20 cellular contexts compared by ENCODE assay signal in the genomic region with DNA sequence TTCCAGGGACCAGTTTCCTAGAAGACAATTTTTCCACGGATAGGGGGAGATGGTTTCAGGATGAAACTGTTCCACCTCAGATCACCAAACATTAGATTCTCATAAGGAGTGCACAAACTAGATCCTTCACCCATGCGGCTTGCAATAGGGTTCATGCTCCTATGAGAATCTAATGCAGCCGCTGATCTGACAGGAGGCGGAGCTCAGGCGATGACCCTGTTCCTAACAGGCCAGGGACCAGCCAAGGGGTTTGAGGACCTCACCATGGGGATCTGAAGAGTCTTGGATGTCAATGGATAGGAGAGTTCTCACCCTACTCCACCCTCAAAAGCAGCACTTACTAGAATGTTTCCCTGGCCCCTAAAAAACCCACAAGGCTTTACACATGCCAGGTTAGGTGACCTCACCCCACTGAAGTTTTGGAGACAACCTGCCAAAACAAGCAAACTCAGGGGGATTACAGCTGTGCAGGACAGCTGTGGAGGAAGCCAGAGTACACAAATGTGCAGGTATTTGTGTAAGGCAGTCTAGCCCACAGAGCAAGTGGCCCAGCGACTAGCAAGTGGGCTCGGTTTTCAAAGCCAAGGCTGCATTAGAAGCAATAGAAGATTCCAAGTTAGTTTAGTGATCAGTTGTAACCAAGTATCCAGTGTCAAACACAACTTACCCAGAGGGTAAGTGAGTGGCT. TPM values are rescaled to one million over a fixed set of nuclear protein-coding genes. Genes with fewer than 3 reads are reported as not detected.
DNase-seq lines count a peak whose midpoint lies in the region; ATAC-seq, FAIRE-seq and TF ChIP-seq lines count a peak whose summit lies in the region.
"Had no signal": no experiment of that assay in that cellular context is flagged by ENCODE, and none has a peak within 500 bp of the region (broad histone marks: within the 10 kb centered on the region; RNA-seq: fewer than 3 reads in every experiment).

No MANE protein-coding gene starts in this region.

- H3K27ac ChIP-seq in IMR-90 (ENCODE audit: insufficient read depth, low read length) (no peak overlapping the region), astrocyte (ENCODE audit: low read depth, low read length) (no peak overlapping the region), endodermal cell (ENCODE audit: low read depth, low read length) (no peak overlapping the region), lower lobe of right lung (no peak overlapping the region)
- H3K27ac ChIP-seq: A549, GM23248 had no signal

- dilution Hi-C loops in IMR-90 (cut with HindIII; ENCODE audit: low sequenced_read_pairs, unreplicated experiment) = no loop called here

- intact Hi-C loops in IMR-90 (cut with micrococcal nuclease) = loop anchor here (5.0 kb wide), 1 partner anchor 70 kb away; no protein-coding TSS in a partner anchor
- intact Hi-C loops in sciatic nerve (cut with DNase I) = no loop called here
- intact Hi-C loops in lower lobe of right lung (cut with DNase I) = no loop called here

- no TSS peak for BruUV-seq in IMR-90 (replicated peaks; lab: Mats Ljungman, UMichigan)

- H2BK20ac ChIP-seq in IMR-90 (ENCODE audit: low read depth, low read length) = no peak overlapping the region

- no peak overlapping the region for H3K23ac ChIP-seq in IMR-90 (ENCODE audit: low read depth, low read length)

- no peak overlapping the region for H2BK15ac ChIP-seq in IMR-90 (ENCODE audit: low read depth, low read length)

- peaks cover 10% of the 10 kb centered on the region for H3K4me1 ChIP-seq in IMR-90 (ENCODE audit: control insufficient read depth, insufficient read depth, low read length)
- H3K4me1 ChIP-seq in astrocyte (ENCODE audit: insufficient read depth, low read length) = peaks cover 46% of the 10 kb centered on the region
- H3K4me1 ChIP-seq in endodermal cell (ENCODE audit: control insufficient read depth, insufficient read depth, low read length) = no peaks in the 10 kb centered on the region
- H3K4me1 ChIP-seq in lower lobe of right lung = peaks cover 8% of the 10 kb centered on the region

- TF ChIP-seq RAD21 in IMR-90 (IDR thresholded peaks at IDR 0.05; ENCODE audit: low read length) = no peak

- no peaks in the 10 kb centered on the region for H3K9me3 ChIP-seq in IMR-90 (ENCODE audit: control insufficient read depth, insufficient read depth, low read length)
- no peaks in the 10 kb centered on the region for H3K9me3 ChIP-seq in astrocyte (ENCODE audit: insufficient read depth, low read depth, low read length)
- no peaks in the 10 kb centered on the region for H3K9me3 ChIP-seq in endodermal cell (ENCODE audit: control insufficient read depth, low read length)
- no peaks in the 10 kb centered on the region for H3K9me3 ChIP-seq in lower lobe of right lung
- H3K9me3 ChIP-seq: A549 had no signal

- H4K91ac ChIP-seq in IMR-90 (ENCODE audit: insufficient read depth, low read depth, low read length) = no peak overlapping the region

- H3K27me3 Mint-ChIP-seq in astrocyte (ENCODE audit: low read depth, unreplicated experiment) = peaks cover 5% of the 10 kb centered on the region
- H3K27me3 Mint-ChIP-seq in endodermal cell (ENCODE audit: insufficient read depth) = peaks cover 30% of the 10 kb centered on the region

- no peak overlapping the region for H4K8ac ChIP-seq in IMR-90 (ENCODE audit: low read depth in 2 of 2, low read length in 2 of 2)

- H3K79me2 ChIP-seq in astrocyte (ENCODE audit: insufficient read depth, low read length) = peaks cover 89% of the 10 kb centered on the region

- no peak overlapping the region for H3K4me2 ChIP-seq in IMR-90 (ENCODE audit: low read depth, low read length)
- H3K4me2 ChIP-seq in astrocyte (ENCODE audit: low read length) = peak overlapping the region; percentile 97
- H3K4me2 ChIP-seq: A549 had no signal

- POLR2A ChIA-PET in IMR-90 (lab: Charles Lee; ENCODE audit: unreplicated experiment) = no interaction called here

- H2AK9ac ChIP-seq in IMR-90 (replicated peaks; ENCODE audit: low read depth, low read length, poor library complexity) = no peak overlapping the region

- H4K5ac ChIP-seq in IMR-90 (ENCODE audit: low read depth, low read length) = no peak overlapping the region

- no peak for TF ChIP-seq CTCF in IMR-90 (conservative IDR thresholded peaks at IDR 0.05; ENCODE audit: low read depth, low read length)
- TF ChIP-seq CTCF in astrocyte (IDR thresholded peaks at IDR 0.05; ENCODE audit: insufficient read depth, low read depth, low read length) = no peak
- TF ChIP-seq CTCF in endodermal cell (conservative IDR thresholded peaks at IDR 0.05) = no peak
- TF ChIP-seq CTCF in lower lobe of right lung (IDR thresholded peaks at IDR 0.05) = no peak

- CTCF ChIA-PET in IMR-90 (lab: Yijun Ruan, JAX) = no interaction called here

- H3K36me3 ChIP-seq in IMR-90 (ENCODE audit: control insufficient read depth, insufficient read depth, low read length) = peaks cover 8% of the 10 kb centered on the region
- peaks cover 8% of the 10 kb centered on the region for H3K36me3 ChIP-seq in astrocyte (ENCODE audit: insufficient read depth, low read length)
- no peaks in the 10 kb centered on the region for H3K36me3 ChIP-seq in endodermal cell (ENCODE audit: control insufficient read depth, insufficient read depth, low read length)
- H3K36me3 ChIP-seq in lower lobe of right lung = no peaks in the 10 kb centered on the region

- no peak for FAIRE-seq in astrocyte (lab: Jason Lieb, UNC)
- FAIRE-seq: A549, D721Med, H54 had no signal

- H4K20me1 ChIP-seq in IMR-90 (ENCODE audit: insufficient read depth, low read length) (peaks cover 67% of the 10 kb centered on the region), astrocyte (ENCODE audit: insufficient read depth, low read length) (peaks cover 75% of the 10 kb centered on the region)

- no peak overlapping the region for H2BK120ac ChIP-seq in IMR-90 (ENCODE audit: low read depth, low read length)

- H3K4me3 ChIP-seq in IMR-90 (ENCODE audit: insufficient read depth, low read depth, low read length) = no peak overlapping the region
- H3K4me3 ChIP-seq in astrocyte (ENCODE audit: insufficient read depth, low read depth, low read length) = no peak overlapping the region
- H3K4me3 ChIP-seq in endodermal cell (ENCODE audit: low read length) = no peak overlapping the region
- H3K4me3 ChIP-seq in lower lobe of right lung = no peak overlapping the region
- H3K4me3 ChIP-seq: A549 had no signal

- H3K27me3 ChIP-seq in IMR-90 (ENCODE audit: control insufficient read depth, insufficient read depth, low read length) (no peaks in the 10 kb centered on the region), astrocyte (ENCODE audit: insufficient read depth, low read length) (no peaks in the 10 kb centered on the region), endodermal cell (ENCODE audit: control insufficient read depth, insufficient read depth, low read length, poor library complexity, severe bottlenecking) (peaks cover 53% of the 10 kb centered on the region), lower lobe of right lung (ENCODE audit: low read depth) (peaks cover 15% of the 10 kb centered on the region)

- no peak overlapping the region for H3K4ac ChIP-seq in IMR-90 (ENCODE audit: low read depth, low read length)

- no peak overlapping the region for H3K18ac ChIP-seq in IMR-90 (ENCODE audit: low read depth, low read length)

- no peak for ATAC-seq in IMR-90 (ENCODE audit: low read depth)
- no peak for ATAC-seq in GM21447 (IDR thresholded peaks at IDR 0.05; ENCODE audit: unreplicated experiment)
- ATAC-seq in sciatic nerve = no peak
- no peak for ATAC-seq in lower lobe of right lung
- ATAC-seq: A549; CD8-positive, alpha-beta T cell; HCT116 had no signal

- H2BK5ac ChIP-seq in IMR-90 (ENCODE audit: low read depth, low read length, poor library complexity, severe bottlenecking) = no peak overlapping the region

- no peak overlapping the region for H3K27ac Mint-ChIP-seq in astrocyte (ENCODE audit: unreplicated experiment)
- H3K27ac Mint-ChIP-seq in endodermal cell = no peak overlapping the region
- H3K27ac Mint-ChIP-seq: CD14-positive monocyte; CD8-positive, alpha-beta T cell; IgD-negative memory B cell had no signal

- H3K9me3 Mint-ChIP-seq in astrocyte (ENCODE audit: unreplicated experiment) (peaks cover 2% of the 10 kb centered on the region), endodermal cell (no peaks in the 10 kb centered on the region)
- H3K9me3 Mint-ChIP-seq: CD8-positive, alpha-beta T cell had no signal

- H3K4me1 Mint-ChIP-seq in astrocyte (ENCODE audit: low read depth, unreplicated experiment) = peaks cover 22% of the 10 kb centered on the region
- H3K4me1 Mint-ChIP-seq in endodermal cell = peaks cover 32% of the 10 kb centered on the region
- H3K4me1 Mint-ChIP-seq: CD14-positive monocyte had no signal

- H2AFZ ChIP-seq in IMR-90 (replicated peaks; ENCODE audit: low read length, poor library complexity) = no peak overlapping the region
- H2AFZ ChIP-seq in astrocyte (ENCODE audit: low read depth, low read length) = no peak overlapping the region
- H2AFZ ChIP-seq: GM23248 had no signal

- no peak overlapping the region for H2AK5ac ChIP-seq in IMR-90 (ENCODE audit: low read depth, low read length)

- H3K9ac ChIP-seq in IMR-90 (ENCODE audit: low read depth, low read length) (no peak overlapping the region), astrocyte (ENCODE audit: low read length) (no peak overlapping the region), endodermal cell (ENCODE audit: extremely low read depth, low read length, poor library complexity, severe bottlenecking) (no peak overlapping the region)
- H3K9ac ChIP-seq: GM23248 had no signal

- H3K56ac ChIP-seq in IMR-90 (ENCODE audit: extremely low read depth, insufficient read depth, low read length) = no peak overlapping the region

- no CpG with 5 or more reads among the region's 7 CpGs for WGBS in IMR-90 (ENCODE audit: extremely low coverage in 2 of 2, insufficient read length in 1 of 2), 2 experiments
- 88 to 97% methylated on average over 6 to 7 of the region's 7 CpGs for WGBS in endodermal cell (ENCODE audit: insufficient coverage in 1 of 2, insufficient read length in 1 of 2), 2 experiments

- peak; percentile 37 for DNase-seq in IMR-90
- DNase-seq in astrocyte (ENCODE audit: low read depth) = peak; percentile 35
- peak; percentile 29 for DNase-seq in endodermal cell
- peak; percentile 2 for DNase-seq in mucosa of gallbladder (ENCODE audit: low spot score)
- DNase-seq in sciatic nerve (ENCODE audit: low spot score) = no peak
- no peak for DNase-seq in NCI-H2029 (lab: John Stamatoyannopoulos, UW)
- no peak for DNase-seq in lower lobe of right lung
- DNase-seq: CD8-positive, alpha-beta T cell; COR-L47; DMS153; DMS79 treated with DMSO at 0.1 percent for 48 hours; GF-D8; GM23248 had no signal

- TF ChIP-seq POLR2A in IMR-90 (IDR thresholded peaks at IDR 0.05; ENCODE audit: low read depth, low read length) = no peak

- H3K79me1 ChIP-seq in IMR-90 (ENCODE audit: low read depth in 1 of 2, low read length in 2 of 2) = peaks cover 49 to 88% of the 10 kb centered on the region in 2 experiments

- no peak overlapping the region for H3K4me3 Mint-ChIP-seq in astrocyte (ENCODE audit: unreplicated experiment)
- H3K4me3 Mint-ChIP-seq in endodermal cell = no peak overlapping the region
- H3K4me3 Mint-ChIP-seq: CD14-positive monocyte; CD8-positive, alpha-beta T cell; IgD-negative memory B cell had no signal

- H3K36me3 Mint-ChIP-seq in astrocyte (ENCODE audit: low read depth, unreplicated experiment) (peaks cover 13% of the 10 kb centered on the region), endodermal cell (ENCODE audit: low read depth) (no peaks in the 10 kb centered on the region)
- H3K36me3 Mint-ChIP-seq: CD14-positive monocyte; CD8-positive, alpha-beta T cell had no signal

- peaks cover 53% of the 10 kb centered on the region for H3K9me1 ChIP-seq in IMR-90 (ENCODE audit: insufficient read depth, low read length)

- H3K14ac ChIP-seq in IMR-90 (replicated peaks; ENCODE audit: low read depth, low read length) = peak overlapping the region; percentile 55; the same call in 1 of the 2 replicates

- in situ Hi-C loops in IMR-90 (cut with MboI; ENCODE audit: low sequenced_read_pairs) = no loop called here

RNA-seq across cellular contexts. Expression of a gene that starts 3.9 kb away (rescaled TPM):
- total RNA-seq in IMR-90 (2012; rRNA removed) (89.2 and 93.7 TPM in 2 replicates), astrocyte (19.0 and 28.6 TPM in 2 replicates), endodermal cell (1 to 10 TPM; 1.2 to 1.8 TPM), mucosa of gallbladder (0.43 TPM), sciatic nerve (4.8 TPM), lower lobe of right lung (31.7 TPM)
- polyA plus RNA-seq in IMR-90 (2012; rRNA removed) = 54.5 and 61.6 TPM in 2 replicates
- polyA plus RNA-seq in IMR-90 (2012; cell fraction: cytosol; rRNA removed) = 71.6 and 118 TPM in 2 replicates
- polyA plus RNA-seq in IMR-90 (2012; cell fraction: nucleus; rRNA removed; ENCODE audit: low replicate concordance) = 36.3 and 66.6 TPM in 2 replicates
- 3.3 TPM for polyA plus RNA-seq in endodermal cell (2013, experiment 1 of 2)
- 3.3 TPM for polyA plus RNA-seq in endodermal cell (2013, experiment 2 of 2)
- total RNA-seq: CD8-positive, alpha-beta T cell had no signal
- polyA plus RNA-seq: CD14-positive monocyte, IgD-negative memory B cell had no signal

Comparison
In these comparisons a context has a peak if more than half of its experiments do, and no peak if none do; other contexts are left out.
1. DNase-seq: peak in IMR-90 (single experiment), astrocyte (single experiment), endodermal cell (single experiment) and mucosa of gallbladder (single experiment); none in sciatic nerve (single experiment), NCI-H2029 (single experiment) and lower lobe of right lung (single experiment).